22 cellular contexts compared by ENCODE assay signal in the genomic region with DNA sequence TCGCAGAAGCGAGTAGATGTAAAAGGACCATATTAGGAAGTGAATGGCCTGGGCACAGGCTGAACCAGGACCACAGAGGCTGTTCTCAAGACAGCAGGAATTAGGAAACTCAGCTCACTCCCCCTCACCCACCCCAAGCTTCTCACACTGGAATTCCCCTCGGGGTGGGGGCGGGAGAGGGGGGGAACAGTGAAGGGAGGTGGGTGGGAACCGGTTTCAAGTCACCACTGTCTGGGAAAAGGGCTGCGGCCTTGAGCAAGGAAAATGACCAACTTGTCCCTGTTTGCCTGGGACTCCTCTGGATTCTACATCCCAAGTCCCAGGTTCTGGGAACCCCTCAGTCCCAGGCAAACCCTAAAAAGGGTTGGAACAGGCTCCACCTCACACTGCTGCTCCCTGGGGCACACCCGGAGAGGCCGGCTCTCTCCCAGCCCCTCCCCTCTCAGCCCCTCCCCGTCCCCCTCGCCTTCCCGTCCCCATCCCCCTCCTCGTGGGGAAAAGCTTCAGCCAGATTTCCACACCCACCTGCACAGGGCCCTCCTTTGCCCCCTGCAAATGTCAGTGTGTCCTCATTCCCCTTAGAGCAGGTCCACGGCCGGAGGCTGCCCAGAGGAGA.
A peak's percentile ranks its signal among the peaks of the same experiment; 100 is the strongest.
DNase-seq lines count a peak whose midpoint lies in the region; ATAC-seq and TF ChIP-seq lines count a peak whose summit lies in the region.
"Had no signal": no experiment of that assay in that cellular context is flagged by ENCODE, and none has a peak within 500 bp of the region (broad histone marks: within the 10 kb centered on the region; RNA-seq: fewer than 3 reads in every experiment).

No MANE protein-coding gene starts in this region.

- TF ChIP-seq EP300 in suprapubic skin (IDR thresholded peaks at IDR 0.05) = no peak

- no peak overlapping the region for H3K4me3 ChIP-seq in NB4 (ENCODE audit: low read depth, low read length)
- H3K4me3 ChIP-seq in endodermal cell (ENCODE audit: low read length) = no peak overlapping the region
- no peak overlapping the region for H3K4me3 ChIP-seq in left lung
- no peak overlapping the region for H3K4me3 ChIP-seq in suprapubic skin
- H3K4me3 ChIP-seq: ascending aorta, dorsolateral prefrontal cortex, psoas muscle, thoracic aorta had no signal

- H3K4me1 ChIP-seq in endodermal cell (ENCODE audit: control insufficient read depth, insufficient read depth, low read length) (no peaks in the 10 kb centered on the region), left lung (no peaks in the 10 kb centered on the region), suprapubic skin (peaks cover 37% of the 10 kb centered on the region)
- H3K4me1 ChIP-seq: ascending aorta, psoas muscle had no signal

- no peaks in the 10 kb centered on the region for H3K36me3 Mint-ChIP-seq in endodermal cell (ENCODE audit: low read depth)

- intact Hi-C loops in left lung (cut with DNase I) (no loop called here), cardiac septum (cut with DNase I) (no loop called here)

- ATAC-seq in left lung (peak; percentile 21), GM21723 (IDR thresholded peaks at IDR 0.05; ENCODE audit: unreplicated experiment) (no peak)
- ATAC-seq: activated T-helper 17 cell treated with anti-CD3 and anti-CD28 coated beads, Interleukin-2, amount 50 U/mL, for 72 hours had no signal

- no peak overlapping the region for H3K27ac ChIP-seq in endodermal cell (ENCODE audit: low read depth, low read length)
- no peak overlapping the region for H3K27ac ChIP-seq in left lung
- H3K27ac ChIP-seq in suprapubic skin = peak overlapping the region; percentile 64
- H3K27ac ChIP-seq: ascending aorta, C4-2B, dorsolateral prefrontal cortex, HL-60, psoas muscle, thoracic aorta had no signal

- peaks cover 39% of the 10 kb centered on the region for H3K27me3 Mint-ChIP-seq in endodermal cell (ENCODE audit: insufficient read depth)

- H3K36me3 ChIP-seq in endodermal cell (ENCODE audit: control insufficient read depth, insufficient read depth, low read length) (no peaks in the 10 kb centered on the region), left lung (no peaks in the 10 kb centered on the region), suprapubic skin (no peaks in the 10 kb centered on the region)
- H3K36me3 ChIP-seq: ascending aorta, thoracic aorta had no signal

- peaks cover 5% of the 10 kb centered on the region for H3K4me1 Mint-ChIP-seq in endodermal cell
- H3K4me1 Mint-ChIP-seq: activated CD4-positive, alpha-beta memory T cell treated with anti-CD3 and anti-CD28 coated beads, Interleukin-2, amount 10 ng/mL, durations not matched to agents 7 days and 5 days; activated T-helper 17 cell treated with anti-CD3 and anti-CD28 coated beads, Interleukin-2, amount 50 U/mL, for 72 hours had no signal

- DNase-seq in NB4 (ENCODE audit: low read depth) (peak; percentile 46), endodermal cell (peak; percentile 68), left lung (no peak), suprapubic skin (ENCODE audit: low spot score in 2 of 2) (no peak), cardiac septum (ENCODE audit: low spot score) (no peak), T-helper 2 cell (no peak), Kasumi-1 (lab: John Stamatoyannopoulos, UW) (no peak)
- DNase-seq: activated CD4-positive, alpha-beta memory T cell treated with anti-CD3 and anti-CD28 coated beads, Interleukin-2, amount 10 ng/mL, durations not matched to agents 7 days and 5 days; DMS53; dorsolateral prefrontal cortex; kidney; NCI-H187; psoas muscle; Right ventricle myocardium superior; stimulated activated CD4-positive, alpha-beta T cell treated with anti-CD3 and anti-CD28 coated beads, Interleukin-1b, Interleukin-23, amount 100 ng/mL, for 48 hours; T1000 had no signal

- H3K9me3 Mint-ChIP-seq in endodermal cell = no peaks in the 10 kb centered on the region
- H3K9me3 Mint-ChIP-seq: activated CD4-positive, alpha-beta memory T cell treated with anti-CD3 and anti-CD28 coated beads, Interleukin-2, amount 10 ng/mL, durations not matched to agents 7 days and 5 days; activated T-helper 17 cell treated with anti-CD3 and anti-CD28 coated beads, Interleukin-2, amount 50 U/mL, for 72 hours had no signal

- WGBS in endodermal cell (ENCODE audit: insufficient coverage in 1 of 2, insufficient read length in 1 of 2), 2 experiments = 50 to 67% methylated on average over 3 to 8 of the region's 14 CpGs
- 26% methylated on average over 12 of the region's 14 CpGs for WGBS in suprapubic skin

- H3K27ac Mint-ChIP-seq in endodermal cell = no peak overlapping the region
- H3K27ac Mint-ChIP-seq: activated CD4-positive, alpha-beta memory T cell treated with anti-CD3 and anti-CD28 coated beads, Interleukin-2, amount 10 ng/mL, durations not matched to agents 7 days and 5 days; activated T-helper 17 cell treated with anti-CD3 and anti-CD28 coated beads, Interleukin-2, amount 50 U/mL, for 72 hours had no signal

- TF ChIP-seq CTCF in NB4 (IDR thresholded peaks at IDR 0.05; ENCODE audit: low read depth, low read length) (no peak), endodermal cell (conservative IDR thresholded peaks at IDR 0.05) (no peak), left lung (IDR thresholded peaks at IDR 0.05) (no peak), suprapubic skin (IDR thresholded peaks at IDR 0.05) (no peak)

- H3K9ac ChIP-seq in endodermal cell (ENCODE audit: extremely low read depth, low read length, poor library complexity, severe bottlenecking) = no peak overlapping the region

- H3K9me3 ChIP-seq in endodermal cell (ENCODE audit: control insufficient read depth, low read length) (no peaks in the 10 kb centered on the region), left lung (no peaks in the 10 kb centered on the region), suprapubic skin (no peaks in the 10 kb centered on the region)
- H3K9me3 ChIP-seq: ascending aorta, psoas muscle, thoracic aorta had no signal

- no peak overlapping the region for H3K4me3 Mint-ChIP-seq in endodermal cell
- H3K4me3 Mint-ChIP-seq: activated CD4-positive, alpha-beta memory T cell treated with anti-CD3 and anti-CD28 coated beads, Interleukin-2, amount 10 ng/mL, durations not matched to agents 7 days and 5 days; activated T-helper 17 cell treated with anti-CD3 and anti-CD28 coated beads, Interleukin-2, amount 50 U/mL, for 72 hours had no signal

- peaks cover 17% of the 10 kb centered on the region for H3K27me3 ChIP-seq in endodermal cell (ENCODE audit: control insufficient read depth, insufficient read depth, low read length, poor library complexity, severe bottlenecking)
- H3K27me3 ChIP-seq in left lung = peaks cover 9 to 62% of the 10 kb centered on the region in 2 donors
- H3K27me3 ChIP-seq in suprapubic skin = no peaks in the 10 kb centered on the region
- H3K27me3 ChIP-seq: ascending aorta had no signal

- TF ChIP-seq POLR2A in NB4 (IDR thresholded peaks at IDR 0.05; ENCODE audit: extremely low read depth, insufficient read length) = no peak
- TF ChIP-seq POLR2A in suprapubic skin (IDR thresholded peaks at IDR 0.05) = no peak

Comparison
In these comparisons a context has a peak if more than half of its experiments do, and no peak if none do; other contexts are left out.
1. DNase-seq: peak in NB4 (single experiment) and endodermal cell (single experiment); none in left lung (0 of 2), suprapubic skin (0 of 2), cardiac septum (single experiment), T-helper 2 cell (0 of 5) and Kasumi-1 (0 of 2).